In genomic region chr22:34971456-34971855, GRCh38 we compare ENCODE assay signal across 16 cellular contexts.
DNase-seq lines count a peak whose midpoint lies in the region; ATAC-seq, FAIRE-seq and TF ChIP-seq lines count a peak whose summit lies in the region.
"Had no signal": no experiment of that assay in that cellular context is flagged by ENCODE, and none has a peak within 500 bp of the region (broad histone marks: within the 10 kb centered on the region; RNA-seq: fewer than 3 reads in every experiment).

No MANE protein-coding gene starts in this region.

- H3K27me3 Mint-ChIP-seq in endodermal cell (ENCODE audit: insufficient read depth): no peaks in the 10 kb centered on the region

- H3K4me3 ChIP-seq in LNCaP clone FGC (ENCODE audit: low read depth, low read length) (no peak overlapping the region), endodermal cell (ENCODE audit: low read length) (no peak overlapping the region), stomach (no peak overlapping the region)
- H3K4me3 ChIP-seq: BLaER1 treated with 17β-estradiol and CSF1 and Interleukin-3, amounts not matched to agents 10 nM and 100 nM; GM12878 had no signal

- no peak for TF ChIP-seq CTCF in LNCaP clone FGC (IDR thresholded peaks at IDR 0.05; ENCODE audit: control insufficient read depth, extremely low read depth, insufficient read depth)
- no peak for TF ChIP-seq CTCF in endodermal cell (conservative IDR thresholded peaks at IDR 0.05)
- no peak for TF ChIP-seq CTCF in stomach (IDR thresholded peaks at IDR 0.05)

- H3K9me3 ChIP-seq in endodermal cell (ENCODE audit: control insufficient read depth, low read length): peaks cover 25% of the 10 kb centered on the region
- peaks cover 0 to 12% (median 3%) of the 10 kb centered on the region in 4 donors for H3K9me3 ChIP-seq in stomach

- no peak for TF ChIP-seq EP300 in stomach (IDR thresholded peaks at IDR 0.05)

- intact Hi-C loops in stomach (cut with DNase I; ENCODE audit: low total_unique reads): no loop called here

- H3K27ac ChIP-seq in endodermal cell (ENCODE audit: low read depth, low read length) (no peak overlapping the region), stomach (no peak overlapping the region)
- H3K27ac ChIP-seq: BLaER1 treated with 17β-estradiol and CSF1 and Interleukin-3, amounts not matched to agents 10 nM and 100 nM had no signal

- peak overlapping the region; percentile 6 for H3K27ac Mint-ChIP-seq in endodermal cell
- H3K27ac Mint-ChIP-seq: CD4-positive, alpha-beta T cell had no signal

- WGBS in endodermal cell (ENCODE audit: insufficient coverage in 1 of 2, insufficient read length in 1 of 2), 2 experiments: 71 to 83% methylated on average over 2 of the region's 2 CpGs
- 15 to 40% (median 36%) methylated on average over 2 of the region's 2 CpGs for WGBS in stomach, 5 donors

- H3K9ac ChIP-seq in endodermal cell (ENCODE audit: extremely low read depth, low read length, poor library complexity, severe bottlenecking): no peak overlapping the region
- H3K9ac ChIP-seq: BLaER1 treated with 17β-estradiol and CSF1 and Interleukin-3, amounts not matched to agents 10 nM and 100 nM had no signal

- peaks cover 4% of the 10 kb centered on the region for H3K36me3 Mint-ChIP-seq in endodermal cell (ENCODE audit: low read depth)

- no peak for TF ChIP-seq POLR2A in stomach (IDR thresholded peaks at IDR 0.05)

- H3K4me3 Mint-ChIP-seq in endodermal cell: no peak overlapping the region
- H3K4me3 Mint-ChIP-seq: CD4-positive, alpha-beta T cell had no signal

- peak; percentile 0 for DNase-seq in NCI-H1105 treated with DMSO at 0.1 percent for 48 hours (lab: John Stamatoyannopoulos, UW)
- DNase-seq in NCI-H1105 (lab: John Stamatoyannopoulos, UW): no peak
- peak; percentile 90 for DNase-seq in LNCaP clone FGC (ENCODE audit: low read depth)
- DNase-seq in endodermal cell: no peak
- no peak for DNase-seq in stomach
- DNase-seq in GM19239 (ENCODE audit: insufficient read length, low spot score): no peak
- DNase-seq: 8988T; CD4-positive, alpha-beta T cell; DMS79; IMR-90; KBM-7 had no signal

- H3K36me3 ChIP-seq in endodermal cell (ENCODE audit: control insufficient read depth, insufficient read depth, low read length) (no peaks in the 10 kb centered on the region), stomach (no peaks in the 10 kb centered on the region)
- H3K36me3 ChIP-seq: BLaER1 treated with 17β-estradiol and CSF1 and Interleukin-3, amounts not matched to agents 10 nM and 100 nM had no signal

- peaks cover 28% of the 10 kb centered on the region for H3K4me1 Mint-ChIP-seq in endodermal cell

- ATAC-seq in HG03039 (IDR thresholded peaks at IDR 0.05; ENCODE audit: unreplicated experiment): no peak
- ATAC-seq: GM12878, HCT116 had no signal

- H3K27me3 ChIP-seq in endodermal cell (ENCODE audit: control insufficient read depth, insufficient read depth, low read length, poor library complexity, severe bottlenecking): no peaks in the 10 kb centered on the region
- peaks cover 0 to 8% (median 0%) of the 10 kb centered on the region in 3 donors for H3K27me3 ChIP-seq in stomach
- H3K27me3 ChIP-seq: BLaER1 treated with 17β-estradiol and CSF1 and Interleukin-3, amounts not matched to agents 10 nM and 100 nM had no signal

- peaks cover 19% of the 10 kb centered on the region for H3K4me1 ChIP-seq in endodermal cell (ENCODE audit: control insufficient read depth, insufficient read depth, low read length)
- no peaks in the 10 kb centered on the region for H3K4me1 ChIP-seq in stomach
- H3K4me1 ChIP-seq: BLaER1 treated with 17β-estradiol and CSF1 and Interleukin-3, amounts not matched to agents 10 nM and 100 nM had no signal

- H3K9me3 Mint-ChIP-seq in endodermal cell: peaks cover 20% of the 10 kb centered on the region
- H3K9me3 Mint-ChIP-seq: CD4-positive, alpha-beta T cell had no signal

- FAIRE-seq in GM19239 (lab: Jason Lieb, UNC): no peak
- FAIRE-seq: GM12878, GM18507 had no signal

Comparison
In these comparisons a context has a peak if more than half of its experiments do, and no peak if none do; other contexts are left out.
1. DNase-seq: peak in NCI-H1105 treated with DMSO at 0.1 percent for 48 hours (single experiment) and LNCaP clone FGC (single experiment); none in NCI-H1105 (single experiment), endodermal cell (single experiment), stomach (single experiment) and GM19239 (single experiment).